In genomic region chr11:114412946-114413345, GRCh38 we compare ENCODE assay signal across 15 cellular contexts. TPM values are rescaled to one million over a fixed set of nuclear protein-coding genes. Genes with fewer than 3 reads are reported as not detected.
DNase-seq lines count a peak whose midpoint lies in the region; ATAC-seq and TF ChIP-seq lines count a peak whose summit lies in the region.
"Had no signal": no experiment of that assay in that cellular context is flagged by ENCODE, and none has a peak within 500 bp of the region (broad histone marks: within the 10 kb centered on the region; RNA-seq: fewer than 3 reads in every experiment).

No MANE protein-coding gene starts in this region.

- no peaks in the 10 kb centered on the region for H3K9me3 Mint-ChIP-seq in GM23338
- H3K9me3 Mint-ChIP-seq: CD4-positive, alpha-beta memory T cell had no signal

- no peak overlapping the region for H3K27ac Mint-ChIP-seq in GM23338

- no peaks in the 10 kb centered on the region for H3K9me2 ChIP-seq in GM23338 (ENCODE audit: insufficient read depth)

- no peak overlapping the region for H3K4me3 Mint-ChIP-seq in GM23338
- H3K4me3 Mint-ChIP-seq: CD4-positive, alpha-beta memory T cell had no signal

- H3K79me2 ChIP-seq in GM23338 (replicated peaks; ENCODE audit: insufficient read depth): no peaks in the 10 kb centered on the region
- H3K79me2 ChIP-seq in trophoblast cell (ENCODE audit: control insufficient read depth, insufficient read depth, low read length, poor library complexity): no peaks in the 10 kb centered on the region

- H4K12ac ChIP-seq in trophoblast cell (ENCODE audit: low read depth, low read length): no peak overlapping the region

- H3K27me3 Mint-ChIP-seq in GM23338 (ENCODE audit: insufficient read depth, low read depth, poor library complexity): peaks cover 4% of the 10 kb centered on the region
- H3K27me3 Mint-ChIP-seq: CD4-positive, alpha-beta memory T cell had no signal

- H3K4ac ChIP-seq in trophoblast cell (ENCODE audit: low read depth, low read length): no peak overlapping the region

- H4K91ac ChIP-seq in trophoblast cell (ENCODE audit: low read depth, low read length): no peak overlapping the region

- DNase-seq in GM23338 (ENCODE audit: low spot score): peak; percentile 11
- DNase-seq in RWPE2 (ENCODE audit: low spot score): no peak
- DNase-seq in epithelial cell of prostate (ENCODE audit: low read depth, low spot score): no peak
- peak; percentile 25 to 44 for DNase-seq in trophoblast cell
- DNase-seq in COR-L47 (lab: John Stamatoyannopoulos, UW): no peak
- no peak for DNase-seq in activated naive CD4-positive, alpha-beta T cell treated with Interleukin-2 at 50 U/mL for 16 hours
- DNase-seq: BE2C; CD4-positive, alpha-beta memory T cell; DND-41; GF-D8; H7 had no signal

- H3K36me3 Mint-ChIP-seq in GM23338 (ENCODE audit: low read depth): peaks cover 33% of the 10 kb centered on the region; the same call in 2 of the 3 replicates

- H3K36me3 ChIP-seq in GM23338 (ENCODE audit: insufficient read depth): peaks cover 3% of the 10 kb centered on the region; the same call in 1 of the 2 replicates
- peaks cover 29% of the 10 kb centered on the region for H3K36me3 ChIP-seq in RWPE2 (ENCODE audit: low read depth)
- H3K36me3 ChIP-seq in trophoblast cell (ENCODE audit: control insufficient read depth in 1 of 2, insufficient read depth in 2 of 2, low read length in 2 of 2): peaks cover 12 to 19% of the 10 kb centered on the region in 2 experiments

- H3K9me3 ChIP-seq in RWPE2 (ENCODE audit: severe bottlenecking) (no peaks in the 10 kb centered on the region), trophoblast cell (ENCODE audit: insufficient read depth, low read depth, low read length) (no peaks in the 10 kb centered on the region)
- H3K9me3 ChIP-seq: A549, BE2C had no signal

- no peak overlapping the region for H3K23ac ChIP-seq in trophoblast cell (ENCODE audit: low read length)

- no peak for ATAC-seq in GM23338
- no peak for ATAC-seq in RWPE2 (ENCODE audit: low read depth)
- no peak for ATAC-seq in HG02852 (IDR thresholded peaks at IDR 0.05; ENCODE audit: unreplicated experiment)
- ATAC-seq: A549, HepG2 had no signal

- no peak overlapping the region for H2AFZ ChIP-seq in GM23338
- no peak overlapping the region for H2AFZ ChIP-seq in trophoblast cell (ENCODE audit: insufficient read depth, low read length, poor library complexity)

- no peak overlapping the region for H2BK120ac ChIP-seq in trophoblast cell (ENCODE audit: insufficient read depth, low read length, poor library complexity)

- H3K27me3 ChIP-seq in GM23338 (ENCODE audit: insufficient read depth): no peaks in the 10 kb centered on the region
- no peaks in the 10 kb centered on the region for H3K27me3 ChIP-seq in RWPE2 (ENCODE audit: insufficient read depth, poor library complexity, severe bottlenecking)
- H3K27me3 ChIP-seq in trophoblast cell (ENCODE audit: insufficient read depth, low read length): no peaks in the 10 kb centered on the region
- H3K27me3 ChIP-seq: BE2C had no signal

- no peak overlapping the region for H2BK12ac ChIP-seq in trophoblast cell (ENCODE audit: low read length)

- H2AK5ac ChIP-seq in trophoblast cell (ENCODE audit: low read length): no peak overlapping the region

- H3K4me2 ChIP-seq in GM23338 (no peak overlapping the region), trophoblast cell (ENCODE audit: low read length) (no peak overlapping the region)
- H3K4me2 ChIP-seq: A549 had no signal

- H3K27ac ChIP-seq in GM23338 (ENCODE audit: low read depth) (no peak overlapping the region), RWPE2 (ENCODE audit: poor library complexity, severe bottlenecking) (peak overlapping the region; percentile 15), epithelial cell of prostate (peak overlapping the region; percentile 50), trophoblast cell (ENCODE audit: low read depth, low read length) (no peak overlapping the region)
- H3K27ac ChIP-seq: A549, C4-2B had no signal

- no peak for TF ChIP-seq CTCF in GM23338 (conservative IDR thresholded peaks at IDR 0.05; ENCODE audit: low read depth in 2 of 2)
- no peak for TF ChIP-seq CTCF in RWPE2 (IDR thresholded peaks at IDR 0.05; ENCODE audit: poor library complexity, severe bottlenecking)

- no peak overlapping the region for H2BK5ac ChIP-seq in trophoblast cell (ENCODE audit: low read depth, low read length, poor library complexity)

- no peaks in the 10 kb centered on the region for H3F3A ChIP-seq in GM23338 (replicated peaks; ENCODE audit: low read depth)

- H4K8ac ChIP-seq in trophoblast cell (ENCODE audit: low read depth, low read length): no peak overlapping the region

- H3K18ac ChIP-seq in trophoblast cell (ENCODE audit: low read length): no peak overlapping the region

- H3K4me1 ChIP-seq in GM23338 (ENCODE audit: insufficient read depth): peaks cover 18% of the 10 kb centered on the region; the same call in 1 of the 2 replicates
- H3K4me1 ChIP-seq in RWPE2 (ENCODE audit: insufficient read depth, poor library complexity, severe bottlenecking): peaks cover 16% of the 10 kb centered on the region
- no peaks in the 10 kb centered on the region for H3K4me1 ChIP-seq in trophoblast cell (ENCODE audit: control insufficient read depth in 1 of 2, insufficient read depth in 2 of 2, low read length in 2 of 2)
- H3K4me1 ChIP-seq: A549, BE2C had no signal

- WGBS in trophoblast cell (ENCODE audit: extremely low coverage, insufficient coverage, insufficient read length): no CpG with 5 or more reads among the region's 4 CpGs

- no peaks in the 10 kb centered on the region for H3K79me1 ChIP-seq in trophoblast cell (ENCODE audit: low read length)

- H3K14ac ChIP-seq in trophoblast cell (ENCODE audit: low read length): no peak overlapping the region

- H4K20me1 ChIP-seq in GM23338 (replicated peaks; ENCODE audit: insufficient read depth): no peaks in the 10 kb centered on the region

- H3K4me1 Mint-ChIP-seq in GM23338: peaks cover 12% of the 10 kb centered on the region

- no peak overlapping the region for H3K9ac ChIP-seq in trophoblast cell (ENCODE audit: low read length)

- H3K4me3 ChIP-seq in GM23338 (no peak overlapping the region), RWPE2 (ENCODE audit: severe bottlenecking) (no peak overlapping the region), trophoblast cell (ENCODE audit: low read depth, low read length) (no peak overlapping the region)
- H3K4me3 ChIP-seq: A549 had no signal

TF ChIP-seq in GM23338, 12 proteins besides CTCF, POLR2A, EP300 and RAD21:
- no peak for TF ChIP-seq POLR2AphosphoS5 (IDR thresholded peaks at IDR 0.05; ENCODE audit: low read depth)

RNA-seq across cellular contexts. Expression of gene RBM7, which starts 12.5 kb away (rescaled TPM):
- total RNA-seq in GM23338 (2014; rRNA removed; shearing (Covaris generic)): 51.4 and 57.2 TPM in 2 replicates
- polyA plus RNA-seq in GM23338 (2016; fragmentation: Nextera tagmentation; extraction: Ambion mirVana): 28.0 and 31.5 TPM in 2 replicates
- polyA plus RNA-seq in trophoblast cell (2013): 69.9 and 76.9 TPM in 2 replicates

RNA-seq across cellular contexts. Expression of gene C11orf71, which starts 12.6 kb away (rescaled TPM):
- 3.2 and 5.8 TPM in 2 replicates for total RNA-seq in GM23338 (2014; rRNA removed; shearing (Covaris generic))
- polyA plus RNA-seq in GM23338 (2016; fragmentation: Nextera tagmentation; extraction: Ambion mirVana): 6.9 and 8.7 TPM in 2 replicates
- 8.7 and 9.2 TPM in 2 replicates for polyA plus RNA-seq in trophoblast cell (2013)

RNA-seq across cellular contexts. Expression of gene REXO2, which starts 26.3 kb away (rescaled TPM):
- total RNA-seq in GM23338 (2014; rRNA removed; shearing (Covaris generic)): 117 and 122 TPM in 2 replicates
- polyA plus RNA-seq in GM23338 (2016; fragmentation: Nextera tagmentation; extraction: Ambion mirVana): 237 and 245 TPM in 2 replicates
- polyA plus RNA-seq in trophoblast cell (2013): 170 and 172 TPM in 2 replicates

Comparison
In these comparisons a context has a peak if more than half of its experiments do, and no peak if none do; other contexts are left out.
1. DNase-seq: peak in GM23338 (single experiment) and trophoblast cell (2 of 2); none in RWPE2 (single experiment), epithelial cell of prostate (single experiment), COR-L47 (single experiment) and activated naive CD4-positive, alpha-beta T cell treated with Interleukin-2 at 50 U/mL for 16 hours (single experiment).
2. H3K27ac ChIP-seq: peak in RWPE2 (single experiment) and epithelial cell of prostate (single experiment); none in GM23338 (single experiment) and trophoblast cell (single experiment).